Comparison of ENCODE assay signal across 22 cellular contexts in the genomic region with DNA sequence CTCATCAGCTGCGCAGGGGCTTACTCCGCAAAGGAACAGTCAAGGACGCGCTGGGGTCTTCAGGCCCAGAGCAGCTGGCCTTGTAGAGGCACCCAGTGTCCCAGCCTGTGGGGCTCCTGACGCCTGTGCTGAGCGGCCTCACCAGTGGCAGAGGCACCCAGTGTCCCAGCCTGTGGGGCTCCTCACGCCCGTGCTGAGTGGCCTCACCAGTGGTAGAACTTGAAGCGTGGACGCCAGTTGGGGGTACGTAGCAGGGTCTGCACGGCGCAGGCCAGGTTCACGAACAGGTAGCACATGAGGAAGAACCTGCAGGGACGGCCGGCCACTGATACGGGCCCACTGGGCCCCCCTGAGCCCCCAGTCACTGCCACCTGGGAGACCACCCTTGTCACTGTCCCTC. TPM values are rescaled to one million over a fixed set of nuclear protein-coding genes. Genes with fewer than 3 reads are reported as not detected.
DNase-seq lines count a peak whose midpoint lies in the region; ATAC-seq, FAIRE-seq and TF ChIP-seq lines count a peak whose summit lies in the region.
"Had no signal": no experiment of that assay in that cellular context is flagged by ENCODE, and none has a peak within 500 bp of the region (broad histone marks: within the 10 kb centered on the region; RNA-seq: fewer than 3 reads in every experiment).

No MANE protein-coding gene starts in this region.

- peak overlapping the region; percentile 58 for H3K27ac ChIP-seq in RWPE1
- no peak overlapping the region for H3K27ac ChIP-seq in lower lobe of right lung
- H3K27ac ChIP-seq in aorta (ENCODE audit: low read depth in 1 of 2, low read length in 2 of 2): no peak overlapping the region
- H3K27ac ChIP-seq: 22Rv1, A549, C4-2B, HL-60 had no signal

- H3K27ac Mint-ChIP-seq in nephron progenitor cell: peak overlapping the region; percentile 75
- H3K27ac Mint-ChIP-seq: CD4-positive, alpha-beta T cell; GM23338; HFFc6 had no signal

- no peaks in the 10 kb centered on the region for H3K9me3 Mint-ChIP-seq in nephron progenitor cell
- H3K9me3 Mint-ChIP-seq: CD4-positive, alpha-beta T cell; GM23338 had no signal

- H3K36me3 ChIP-seq in lower lobe of right lung (peaks cover 71% of the 10 kb centered on the region), aorta (ENCODE audit: control insufficient read depth in 1 of 2, insufficient read depth in 2 of 2, low read length in 1 of 2) (no peaks in the 10 kb centered on the region)

- peaks cover 2% of the 10 kb centered on the region for H3K27me3 Mint-ChIP-seq in nephron progenitor cell (ENCODE audit: low read depth, poor library complexity)
- H3K27me3 Mint-ChIP-seq: CD4-positive, alpha-beta T cell had no signal

- WGBS in aorta, 2 donors: 96% methylated on average over 17 of the region's 17 CpGs

- POLR2A ChIA-PET in RWPE1 (lab: Yijun Ruan, JAX; ENCODE audit: low non-redundant PET): no interaction called here

- H3K4me3 ChIP-seq in lower lobe of right lung: no peak overlapping the region
- no peak overlapping the region for H3K4me3 ChIP-seq in aorta (ENCODE audit: low read length in 2 of 2)
- H3K4me3 ChIP-seq: A549, GM23338 had no signal

- H3K4me1 ChIP-seq in lower lobe of right lung (no peaks in the 10 kb centered on the region), aorta (ENCODE audit: control insufficient read depth in 1 of 2, insufficient read depth in 2 of 2, low read length in 2 of 2) (no peaks in the 10 kb centered on the region)
- H3K4me1 ChIP-seq: A549, Caco-2 had no signal

- H3K9me3 ChIP-seq in lower lobe of right lung: no peaks in the 10 kb centered on the region
- H3K9me3 ChIP-seq in aorta (ENCODE audit: control insufficient read depth, low read length): no peaks in the 10 kb centered on the region
- H3K9me3 ChIP-seq: A549, Caco-2 had no signal

- no peak for FAIRE-seq in RCC 7860 (lab: Jason Lieb, UNC)
- FAIRE-seq: A549, D721Med, G401.6, GM12891 had no signal

- TF ChIP-seq POLR2A in erythroblast (IDR thresholded peaks at IDR 0.05; ENCODE audit: low read length): no peak

- H3K27me3 ChIP-seq in lower lobe of right lung (ENCODE audit: low read depth): no peaks in the 10 kb centered on the region
- H3K27me3 ChIP-seq in aorta (ENCODE audit: control insufficient read depth in 1 of 2, insufficient read depth in 2 of 2, low read length in 1 of 2): no peaks in the 10 kb centered on the region

- H3K4me3 Mint-ChIP-seq in nephron progenitor cell: no peak overlapping the region
- H3K4me3 Mint-ChIP-seq: CD4-positive, alpha-beta T cell; GM23338; HFFc6 had no signal

- intact Hi-C loops in lower lobe of right lung (cut with DNase I) (no loop called here), aorta (cut with DNase I) (no loop called here)

- peaks cover 7% of the 10 kb centered on the region for H3K4me1 Mint-ChIP-seq in nephron progenitor cell
- H3K4me1 Mint-ChIP-seq: GM23338 had no signal

- CTCF ChIA-PET in RWPE1 (lab: Yijun Ruan, JAX): no interaction called here

- peaks cover 7% of the 10 kb centered on the region for H3K36me3 Mint-ChIP-seq in nephron progenitor cell (ENCODE audit: low read depth)

- TF ChIP-seq CTCF in RWPE1 (conservative IDR thresholded peaks at IDR 0.05; ENCODE audit: low read depth): no peak
- TF ChIP-seq CTCF in lower lobe of right lung (IDR thresholded peaks at IDR 0.05): no peak
- TF ChIP-seq CTCF in nephron progenitor cell (IDR thresholded peaks at IDR 0.05): no peak

- peak; percentile 4 to 9 for ATAC-seq in lower lobe of right lung
- ATAC-seq in aorta (ENCODE audit: low FRiP score): peak; percentile 39
- ATAC-seq: GM23338, HCT116 had no signal

- DNase-seq in RWPE1 (ENCODE audit: low spot score) (no peak), lower lobe of right lung (no peak), nephron progenitor cell (no peak), aorta (no peak), RCC 7860 (ENCODE audit: low spot score) (no peak), erythroblast (lab: John Stamatoyannopoulos, UW) (no peak), NCI-H2196 treated with DMSO at 0.1 percent for 48 hours (lab: John Stamatoyannopoulos, UW; ENCODE audit: unreplicated experiment) (no peak)
- DNase-seq: AML-193; Caco-2; CD4-positive, alpha-beta T cell; H7; HFFc6; IMR-90 had no signal

RNA-seq across cellular contexts. Expression of gene SLC12A7, which starts 35.9 kb away (rescaled TPM):
- total RNA-seq in lower lobe of right lung (49.5 TPM), aorta (10 to 100 TPM; 26.6 to 54.4 TPM)
- 10 to 100 TPM in 1 of 2 donors, 1 to 10 TPM in 1; 4.5 to 12.1 TPM for polyA plus RNA-seq in aorta
